16 cellular contexts compared by ENCODE assay signal in genomic region chr6:105902401-105903031, GRCh38.
DNase-seq lines count a peak whose midpoint lies in the region; ATAC-seq lines count a peak whose summit lies in the region.
"Had no signal": no experiment of that assay in that cellular context is flagged by ENCODE, and none has a peak within 500 bp of the region (broad histone marks: within the 10 kb centered on the region; RNA-seq: fewer than 3 reads in every experiment).

No MANE protein-coding gene starts in this region.

- H3K27me3 ChIP-seq in SJCRH30: no peaks in the 10 kb centered on the region
- H3K27me3 ChIP-seq: dorsolateral prefrontal cortex, left lung had no signal

- no peaks in the 10 kb centered on the region for H3K9me3 ChIP-seq in SJCRH30 (replicated peaks)
- H3K9me3 ChIP-seq: left lung had no signal

- DNase-seq in NCI-H2107 treated with DMSO at 0.1 percent for 48 hours (lab: John Stamatoyannopoulos, UW; ENCODE audit: unreplicated experiment) (peak; percentile 10), NCI-H2107 (lab: John Stamatoyannopoulos, UW) (no peak), NCI-H1694 treated with DMSO at 0.1 percent for 48 hours (lab: John Stamatoyannopoulos, UW) (peak; percentile 59), renal cortical epithelial cell (ENCODE audit: low read depth) (peak; percentile 74), NCI-H2196 (lab: John Stamatoyannopoulos, UW; ENCODE audit: unreplicated experiment) (no peak), SJCRH30 (no peak)
- DNase-seq: 8988T; activated CD4-positive, alpha-beta T cell treated with anti-CD3 and anti-CD28 coated beads, Interleukin-2, amount 50 U/mL, for 1 hour; aorta; Calu3; dorsolateral prefrontal cortex; left lung; stimulated activated CD4-positive, alpha-beta T cell treated with anti-CD3 and anti-CD28 coated beads, Interleukin-12 subunit alpha, Interleukin-12 subunit beta, amount 100 ng/mL, for 4 hours; trophoblast cell had no signal

- no peaks in the 10 kb centered on the region for H3K36me3 Mint-ChIP-seq in dendritic cell treated with granulocyte-macrophage colony-stimulating factor and Interleukin-4, amounts not matched to agents 40 ng/mL and 50 ng/mL, for 4 days (ENCODE audit: low read depth)

- intact Hi-C loops in dendritic cell treated with granulocyte-macrophage colony-stimulating factor and Interleukin-4, amounts not matched to agents 40 ng/mL and 50 ng/mL, for 4 days (cut with micrococcal nuclease): loop anchor here (10.0 kb wide), 1 partner anchor 418 kb away; no protein-coding TSS in a partner anchor

- no peaks in the 10 kb centered on the region for H3K36me3 ChIP-seq in SJCRH30
- H3K36me3 ChIP-seq: left lung had no signal

- H3K27me3 Mint-ChIP-seq in dendritic cell treated with granulocyte-macrophage colony-stimulating factor and Interleukin-4, amounts not matched to agents 40 ng/mL and 50 ng/mL, for 4 days: no peaks in the 10 kb centered on the region

- H3K9me3 Mint-ChIP-seq in dendritic cell treated with granulocyte-macrophage colony-stimulating factor and Interleukin-4, amounts not matched to agents 40 ng/mL and 50 ng/mL, for 4 days: no peaks in the 10 kb centered on the region

- H3K27ac Mint-ChIP-seq in dendritic cell treated with granulocyte-macrophage colony-stimulating factor and Interleukin-4, amounts not matched to agents 40 ng/mL and 50 ng/mL, for 4 days: peak overlapping the region; percentile 38

- no peak overlapping the region for H3K4me3 ChIP-seq in SJCRH30
- H3K4me3 ChIP-seq: dorsolateral prefrontal cortex, left lung had no signal

- H3K4me1 ChIP-seq in SJCRH30: no peaks in the 10 kb centered on the region

- no peak for ATAC-seq in GM18511 (IDR thresholded peaks at IDR 0.05; ENCODE audit: unreplicated experiment)

- peaks cover 43% of the 10 kb centered on the region for H3K4me1 Mint-ChIP-seq in dendritic cell treated with granulocyte-macrophage colony-stimulating factor and Interleukin-4, amounts not matched to agents 40 ng/mL and 50 ng/mL, for 4 days (ENCODE audit: low read depth)

- no peak overlapping the region for H3K27ac ChIP-seq in SJCRH30
- H3K27ac ChIP-seq: dorsolateral prefrontal cortex, left lung had no signal

- H3K4me3 Mint-ChIP-seq in dendritic cell treated with granulocyte-macrophage colony-stimulating factor and Interleukin-4, amounts not matched to agents 40 ng/mL and 50 ng/mL, for 4 days: no peak overlapping the region

Comparison
In these comparisons a context has a peak if more than half of its experiments do, and no peak if none do; other contexts are left out.
1. DNase-seq: peak in NCI-H2107 treated with DMSO at 0.1 percent for 48 hours (single experiment), NCI-H1694 treated with DMSO at 0.1 percent for 48 hours (single experiment) and renal cortical epithelial cell (single experiment); none in NCI-H2107 (single experiment), NCI-H2196 (single experiment) and SJCRH30 (0 of 2).